ENCODE assay signal across 1 cellular context in the genomic region with DNA sequence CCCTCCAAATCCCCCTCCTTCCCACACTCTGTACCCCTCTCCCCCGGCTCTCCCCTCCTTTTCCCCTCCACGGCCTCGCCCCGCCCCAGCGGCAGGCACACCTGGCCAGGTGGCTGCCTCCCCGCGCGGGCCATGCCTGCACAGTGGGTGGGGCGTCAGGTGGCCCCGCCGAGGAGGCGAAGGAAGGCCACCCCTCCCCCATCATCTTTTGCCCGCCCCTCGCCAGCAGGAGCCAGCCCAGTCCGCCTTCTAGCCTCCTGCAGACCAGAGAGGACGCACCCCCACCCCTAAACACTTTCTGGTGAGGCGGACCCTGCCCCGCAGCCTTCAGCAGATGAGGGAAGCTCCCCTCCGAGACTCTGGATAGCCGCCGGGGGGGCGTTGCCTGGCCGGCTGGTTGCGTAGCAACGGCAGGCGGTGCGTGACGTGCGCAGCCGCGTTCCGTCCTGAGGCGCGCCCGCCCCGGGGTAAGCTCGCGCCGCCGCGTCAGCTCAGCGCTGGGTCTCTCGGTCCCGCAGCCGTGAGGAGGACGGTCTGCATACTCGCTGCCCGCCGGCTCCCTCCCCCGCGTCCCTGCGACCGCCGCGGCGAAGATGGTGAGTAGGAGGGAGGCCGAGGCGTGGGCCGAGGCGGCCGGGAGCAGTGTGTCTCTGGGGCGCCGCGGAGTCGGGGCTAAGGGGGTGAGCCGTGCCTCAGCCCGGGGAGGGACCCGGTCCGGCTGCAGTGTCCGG.
TF ChIP-seq lines count a peak whose summit lies in the region.

Gene DSTN (plus strand): TSS at position 460 of the 731 bp plus-strand sequence. CDS start 134 bp downstream, at position 594.

TF ChIP-seq in neural cell, 6 proteins besides CTCF, POLR2A, EP300 and RAD21 (continued from another document):
- TF ChIP-seq REST (IDR thresholded peaks at IDR 0.05; ENCODE audit: borderline replicate concordance) (peak; percentile 72), TAF1 (IDR thresholded peaks at IDR 0.05; ENCODE audit: low read depth) (peak; percentile 51), MXI1 (conservative IDR thresholded peaks at IDR 0.05; ENCODE audit: poor library complexity, severe bottlenecking) (peak; percentile 69), EZH2 (IDR thresholded peaks at IDR 0.05; ENCODE audit: borderline replicate concordance, insufficient read depth, low read length, poor library complexity, severe bottlenecking) (no peak), SMC3 (conservative IDR thresholded peaks at IDR 0.05; ENCODE audit: poor library complexity) (no peak)
